ENCODE assay signal across 39 cellular contexts in genomic region chr11:62087694-62088093, GRCh38.
"Had no signal": no experiment of that assay in that cellular context is flagged by ENCODE, and none has a peak within 500 bp of the region (broad histone marks: within the 10 kb centered on the region; RNA-seq: fewer than 3 reads in every experiment).

No MANE protein-coding gene starts in this region.

- DNase-seq: activated effector memory CD4-positive, alpha-beta T cell treated with anti-CD3 and anti-CD28 coated beads, Interleukin-2, amount 50 U/mL, for 16 hours; activated effector memory CD4-positive, alpha-beta T cell treated with Interleukin-2 at 50 U/mL for 16 hours; activated gamma-delta T cell treated with Interleukin-2 at 50 U/mL for 16 hours; activated naive CD4-positive, alpha-beta T cell; activated naive CD4-positive, alpha-beta T cell treated with anti-CD3 and anti-CD28 coated beads for 36 hours; activated naive CD4-positive, alpha-beta T cell treated with anti-CD3 and anti-CD28 coated beads, Interleukin-2, amount 10 ng/mL, durations not matched to agents 7 days and 5 days; activated naive CD4-positive, alpha-beta T cell treated with anti-CD3 and anti-CD28 coated beads, Interleukin-2, amount 50 U/mL, for 16 hours; activated naive CD4-positive, alpha-beta T cell treated with Interleukin-2 at 50 U/mL for 16 hours; activated naive CD8-positive, alpha-beta T cell treated with anti-CD3 and anti-CD28 coated beads for 36 hours; activated naive CD8-positive, alpha-beta T cell treated with anti-CD3 and anti-CD28 coated beads, Interleukin-2, amount 10 ng/mL, durations not matched to agents 7 days and 5 days; activated naive CD8-positive, alpha-beta T cell treated with anti-CD3 and anti-CD28 coated beads, Interleukin-2, amount 50 U/mL, for 24 hours; activated T-cell treated with anti-CD3 and anti-CD28 coated beads, Interleukin-2, amount 50 U/mL, for 1 hour; activated T-cell treated with anti-CD3 and anti-CD28 coated beads, Interleukin-2, amount 50 U/mL, for 24 hours; activated T-cell treated with anti-CD3 and anti-CD28 coated beads, Interleukin-2, amount 50 U/mL, for 4 hours; activated T-cell treated with anti-CD3 and anti-CD28 coated beads, Interleukin-2, amount 50 U/mL, for 48 hours; activated T-cell treated with anti-CD3 and anti-CD28 coated beads, Interleukin-2, amount 50 U/mL, for 72 hours; adrenal gland; amniotic stem cell; amygdala; anterior cingulate cortex; aorta; body of pancreas; brain microvascular endothelial cell; caudate nucleus; central memory CD4-positive, alpha-beta T cell; cerebellar nuclear complex had no signal

- H3K4me1 Mint-ChIP-seq: activated naive CD4-positive, alpha-beta T cell treated with anti-CD3 and anti-CD28 coated beads, Interleukin-2, amount 10 ng/mL, durations not matched to agents 7 days and 5 days; activated naive CD4-positive, alpha-beta T cell treated with anti-CD3 and anti-CD28 coated beads, Interleukin-2, amount 50 U/mL, for 24 hours; activated naive CD8-positive, alpha-beta T cell treated with anti-CD3 and anti-CD28 coated beads for 36 hours; activated naive CD8-positive, alpha-beta T cell treated with anti-CD3 and anti-CD28 coated beads, Interleukin-2, amount 10 ng/mL, durations not matched to agents 7 days and 5 days; activated naive CD8-positive, alpha-beta T cell treated with anti-CD3 and anti-CD28 coated beads, Interleukin-2, amount 50 U/mL, for 24 hours; activated T-helper 17 cell treated with anti-CD3 and anti-CD28 coated beads, Interleukin-2, amount 50 U/mL, for 72 hours; brain; central memory CD8-positive, alpha-beta T cell had no signal

- H3K27me3 ChIP-seq: adrenal gland, ascending aorta, body of pancreas, brain microvascular endothelial cell, breast epithelium, cardiac muscle cell had no signal

- FAIRE-seq: astrocyte, bronchial epithelial cell had no signal

- H3K36me3 ChIP-seq: adrenal gland, ascending aorta, brain microvascular endothelial cell, breast epithelium, cardiac muscle cell had no signal

- H3K27ac ChIP-seq: adrenal gland, ascending aorta, body of pancreas, brain microvascular endothelial cell, breast epithelium, cardiac muscle cell had no signal

- H3K27me3 Mint-ChIP-seq: activated naive CD8-positive, alpha-beta T cell; activated naive CD8-positive, alpha-beta T cell treated with anti-CD3 and anti-CD28 coated beads for 36 hours; activated T-helper 17 cell treated with anti-CD3 and anti-CD28 coated beads, Interleukin-2, amount 50 U/mL, for 72 hours; brain had no signal

- H3K4me3 ChIP-seq: adrenal gland, ascending aorta, body of pancreas, breast epithelium, cardiac muscle cell had no signal

- H3K9me3 ChIP-seq: adrenal gland, ascending aorta, body of pancreas, breast epithelium had no signal

- H3K9me3 Mint-ChIP-seq: activated naive CD4-positive, alpha-beta T cell treated with anti-CD3 and anti-CD28 coated beads, Interleukin-2, amount 50 U/mL, for 72 hours; activated T-helper 17 cell treated with anti-CD3 and anti-CD28 coated beads, Interleukin-2, amount 50 U/mL, for 72 hours; central memory CD8-positive, alpha-beta T cell had no signal

- H3K4me3 Mint-ChIP-seq: activated naive CD4-positive, alpha-beta T cell treated with anti-CD3 and anti-CD28 coated beads for 36 hours; activated naive CD4-positive, alpha-beta T cell treated with anti-CD3 and anti-CD28 coated beads, Interleukin-2, amount 10 ng/mL, durations not matched to agents 7 days and 5 days; activated naive CD4-positive, alpha-beta T cell treated with anti-CD3 and anti-CD28 coated beads, Interleukin-2, amount 50 U/mL, for 24 hours; activated naive CD8-positive, alpha-beta T cell; activated naive CD8-positive, alpha-beta T cell treated with anti-CD3 and anti-CD28 coated beads for 36 hours; activated naive CD8-positive, alpha-beta T cell treated with anti-CD3 and anti-CD28 coated beads, Interleukin-2, amount 10 ng/mL, durations not matched to agents 7 days and 5 days; activated naive CD8-positive, alpha-beta T cell treated with anti-CD3 and anti-CD28 coated beads, Interleukin-2, amount 50 U/mL, for 24 hours; activated T-cell treated with anti-CD3 and anti-CD28 coated beads, Interleukin-2, amount 50 U/mL, for 24 hours; activated T-cell treated with anti-CD3 and anti-CD28 coated beads, Interleukin-2, amount 50 U/mL, for 4 hours; activated T-cell treated with anti-CD3 and anti-CD28 coated beads, Interleukin-2, amount 50 U/mL, for 72 hours; activated T-helper 1 cell treated with anti-CD3 and anti-CD28 coated beads, Interleukin-12 subunit alpha, Interleukin-12 subunit beta, Interleukin-2, Interleukin-4 antibody, amounts not matched to agents 30 ng/mL and 10 ng/mL and 1 ng/mL, durations not matched to agents 14 hours and 24 hours and 36 hours; activated T-helper 17 cell treated with anti-CD3 and anti-CD28 coated beads, Interleukin-2, amount 50 U/mL, for 72 hours; brain; central memory CD8-positive, alpha-beta T cell had no signal

- ATAC-seq: activated naive CD4-positive, alpha-beta T cell treated with anti-CD3 and anti-CD28 coated beads, Interleukin-2, amount 50 U/mL, for 72 hours; activated naive CD8-positive, alpha-beta T cell treated with anti-CD3 and anti-CD28 coated beads, Interleukin-2, amount 50 U/mL, for 24 hours; activated T-cell treated with anti-CD3 and anti-CD28 coated beads, Interleukin-2, amount 50 U/mL, for 4 hours; activated T-cell treated with anti-CD3 and anti-CD28 coated beads, Interleukin-2, amount 50 U/mL, for 72 hours; activated T-helper 17 cell treated with anti-CD3 and anti-CD28 coated beads, Interleukin-2, amount 50 U/mL, for 72 hours; body of pancreas had no signal

- H3K27ac Mint-ChIP-seq: activated naive CD4-positive, alpha-beta T cell treated with anti-CD3 and anti-CD28 coated beads for 36 hours; activated naive CD4-positive, alpha-beta T cell treated with anti-CD3 and anti-CD28 coated beads, Interleukin-2, amount 10 ng/mL, durations not matched to agents 7 days and 5 days; activated naive CD4-positive, alpha-beta T cell treated with anti-CD3 and anti-CD28 coated beads, Interleukin-2, amount 50 U/mL, for 24 hours; activated naive CD4-positive, alpha-beta T cell treated with anti-CD3 and anti-CD28 coated beads, Interleukin-2, amount 50 U/mL, for 72 hours; activated naive CD8-positive, alpha-beta T cell; activated naive CD8-positive, alpha-beta T cell treated with anti-CD3 and anti-CD28 coated beads for 36 hours; activated naive CD8-positive, alpha-beta T cell treated with anti-CD3 and anti-CD28 coated beads, Interleukin-2, amount 10 ng/mL, durations not matched to agents 7 days and 5 days; activated naive CD8-positive, alpha-beta T cell treated with anti-CD3 and anti-CD28 coated beads, Interleukin-2, amount 50 U/mL, for 24 hours; activated T-cell treated with anti-CD3 and anti-CD28 coated beads, Interleukin-2, amount 50 U/mL, for 24 hours; activated T-cell treated with anti-CD3 and anti-CD28 coated beads, Interleukin-2, amount 50 U/mL, for 72 hours; activated T-helper 1 cell treated with anti-CD3 and anti-CD28 coated beads, Interleukin-12 subunit alpha, Interleukin-12 subunit beta, Interleukin-2, Interleukin-4 antibody, amounts not matched to agents 30 ng/mL and 10 ng/mL and 1 ng/mL, durations not matched to agents 14 hours and 24 hours and 36 hours; activated T-helper 17 cell treated with anti-CD3 and anti-CD28 coated beads, Interleukin-2, amount 50 U/mL, for 72 hours; activated T-helper 2 cell treated with anti-CD3 and anti-CD28 coated beads, Interferon-gamma antibody, Interleukin-2, Interleukin-4, amounts not matched to agents 10 μg/mL and 5 μg/mL and 100 μg/mL, durations not matched to agents 14 hours and 24 hours and 36 hours; brain had no signal

- H3K4me1 ChIP-seq: adrenal gland, ascending aorta, body of pancreas, breast epithelium had no signal

- H3K36me3 Mint-ChIP-seq: activated naive CD8-positive, alpha-beta T cell treated with anti-CD3 and anti-CD28 coated beads, Interleukin-2, amount 10 ng/mL, durations not matched to agents 7 days and 5 days; brain had no signal
